In the genomic region with DNA sequence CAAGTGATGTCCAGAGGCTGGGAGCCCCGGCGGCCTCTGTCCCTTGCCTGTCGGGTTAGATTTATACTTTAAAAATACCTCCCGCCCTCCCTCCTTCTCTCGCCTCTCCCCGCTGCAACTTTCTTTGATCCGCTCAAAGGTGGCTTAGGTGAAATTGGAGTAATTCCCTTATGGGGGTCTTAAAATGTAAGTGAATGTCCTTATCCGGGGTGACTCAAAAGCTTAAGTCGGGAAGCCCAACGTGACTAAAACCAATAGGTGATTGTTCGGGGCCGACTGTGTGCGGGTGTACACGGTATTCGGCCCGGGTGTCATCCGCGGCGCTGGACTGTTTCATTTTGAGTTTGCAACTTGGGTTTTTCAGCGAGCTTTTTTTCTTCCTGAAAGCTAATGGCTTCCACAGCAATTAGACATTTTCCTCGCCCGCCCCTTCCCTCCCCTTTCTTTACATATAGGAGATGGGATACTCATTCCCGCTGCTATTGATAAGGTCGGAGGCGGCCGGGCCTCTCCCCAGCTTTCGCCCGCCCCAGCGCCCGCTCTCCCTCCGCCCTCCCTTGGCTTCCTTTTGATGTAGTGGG, we compare ENCODE assay signal across 9 cellular contexts. TPM values are rescaled to one million over a fixed set of nuclear protein-coding genes. Genes with fewer than 3 reads are reported as not detected.
DNase-seq lines count a peak whose midpoint lies in the region; FAIRE-seq and TF ChIP-seq lines count a peak whose summit lies in the region.
"Had no signal": no experiment of that assay in that cellular context is flagged by ENCODE, and none has a peak within 500 bp of the region (broad histone marks: within the 10 kb centered on the region; RNA-seq: fewer than 3 reads in every experiment).

No MANE protein-coding gene starts in this region.

- no peaks in the 10 kb centered on the region for H3K79me2 ChIP-seq in SU-DHL-6 (ENCODE audit: insufficient read depth, low read length)
- no peaks in the 10 kb centered on the region for H3K79me2 ChIP-seq in endothelial cell of umbilical vein (ENCODE audit: control insufficient read depth, insufficient read depth, low read length)
- H3K79me2 ChIP-seq in parathyroid adenoma = peaks cover 11% of the 10 kb centered on the region

- H3K4me1 ChIP-seq in endothelial cell of umbilical vein (ENCODE audit: control insufficient read depth, extremely low read depth, insufficient read depth, low read length) (peaks cover 25% of the 10 kb centered on the region), parathyroid adenoma (peaks cover 15% of the 10 kb centered on the region)

- no peaks in the 10 kb centered on the region for H3K9me3 ChIP-seq in SU-DHL-6 (ENCODE audit: insufficient read depth, low read length)
- no peaks in the 10 kb centered on the region for H3K9me3 ChIP-seq in endothelial cell of umbilical vein (replicated peaks; ENCODE audit: control insufficient read depth, insufficient read depth, low read length)
- H3K9me3 ChIP-seq in parathyroid adenoma (ENCODE audit: control insufficient read depth, low read length) = no peaks in the 10 kb centered on the region

- no peaks in the 10 kb centered on the region for H3K9me1 ChIP-seq in endothelial cell of umbilical vein (replicated peaks; ENCODE audit: control insufficient read depth, extremely low read depth, insufficient read depth, low read length)

- dilution Hi-C loops in endothelial cell of umbilical vein (cut with MboI; ENCODE audit: extremely low pct_ligation_motif_present, low sequenced_read_pairs) = no loop called here

- H4K20me1 ChIP-seq in SU-DHL-6 (ENCODE audit: low read depth, low read length) (no peaks in the 10 kb centered on the region), endothelial cell of umbilical vein (replicated peaks; ENCODE audit: control insufficient read depth, extremely low read depth, insufficient read depth, low read length) (no peaks in the 10 kb centered on the region)

- H3K9ac ChIP-seq in SU-DHL-6 (ENCODE audit: low read length) (peak overlapping the region; percentile 32; the same call in 1 of the 2 replicates), endothelial cell of umbilical vein (replicated peaks; ENCODE audit: extremely low read depth, insufficient read depth, low read length) (no peak overlapping the region), parathyroid adenoma (no peak overlapping the region)

- TF ChIP-seq POLR2A in endothelial cell of umbilical vein (IDR thresholded peaks at IDR 0.05; ENCODE audit: low read depth, low read length) = no peak

- CTCF ChIA-PET in endothelial cell of umbilical vein (lab: Charles Lee) = interaction anchor here (0.8 to 3.0 kb wide), 4 partner anchors 164 to 971 kb away, joined by 4 to 15 read pairs (median 6); no protein-coding TSS in a partner anchor

- H3K27ac ChIP-seq in SU-DHL-6 (ENCODE audit: low read depth, low read length) = no peak overlapping the region
- H3K27ac ChIP-seq in endothelial cell of umbilical vein (ENCODE audit: insufficient read depth, low read depth, low read length) = no peak overlapping the region
- H3K27ac ChIP-seq in parathyroid adenoma = peak overlapping the region; percentile 51
- H3K27ac ChIP-seq: VCaP had no signal

- H3K27me3 ChIP-seq in SU-DHL-6 (ENCODE audit: low read length) = peaks cover 4% of the 10 kb centered on the region; the same call in 1 of the 2 replicates
- H3K27me3 ChIP-seq in endothelial cell of umbilical vein (ENCODE audit: control insufficient read depth in 2 of 2, insufficient read depth in 2 of 2, low read length in 2 of 2) = peaks cover 70 to 93% of the 10 kb centered on the region in 2 experiments
- no peaks in the 10 kb centered on the region for H3K27me3 ChIP-seq in parathyroid adenoma (ENCODE audit: control insufficient read depth, insufficient read depth, low read length)

- H2AFZ ChIP-seq in SU-DHL-6 (ENCODE audit: low read depth, low read length, severe bottlenecking) (peak overlapping the region; percentile 72), endothelial cell of umbilical vein (ENCODE audit: low read depth, low read length) (no peak overlapping the region), parathyroid adenoma (peak overlapping the region; percentile 59)

- DNase-seq in GM13976 (ENCODE audit: low spot score) (peak; percentile 70), HFF-Myc (ENCODE audit: extremely low read depth, low read depth) (no peak), endothelial cell of umbilical vein (ENCODE audit: low read depth, low spot score) (no peak), hepatic stellate cell (ENCODE audit: low spot score) (no peak), NCI-H2029 (lab: John Stamatoyannopoulos, UW) (no peak), NCI-H1417 treated with DMSO at 0.1 percent for 48 hours (lab: John Stamatoyannopoulos, UW) (no peak)

- TF ChIP-seq CTCF in GM13976 (IDR thresholded peaks at IDR 0.05; ENCODE audit: borderline replicate concordance, control extremely low read depth, extremely low read depth, insufficient read depth, missing control alignments) (no peak), HFF-Myc (IDR thresholded peaks at IDR 0.05; ENCODE audit: low read depth, low read length, missing control alignments) (no peak), SU-DHL-6 (IDR thresholded peaks at IDR 0.05; ENCODE audit: insufficient read depth, low read length, poor library complexity, severe bottlenecking) (no peak), endothelial cell of umbilical vein (IDR thresholded peaks at IDR 0.05; ENCODE audit: extremely low read depth in 1 of 2, insufficient read depth in 1 of 2, low read depth in 1 of 2, low read length in 2 of 2) (no peak), parathyroid adenoma (IDR thresholded peaks at IDR 0.05) (no peak)

- no peak for FAIRE-seq in endothelial cell of umbilical vein (lab: Jason Lieb, UNC)

- H3K9me2 ChIP-seq in SU-DHL-6 (replicated peaks; ENCODE audit: insufficient read depth, low read length) = no peaks in the 10 kb centered on the region

- H3K4me2 ChIP-seq in SU-DHL-6 (ENCODE audit: low read depth, low read length, poor library complexity, severe bottlenecking) (peak overlapping the region; percentile 81), endothelial cell of umbilical vein (ENCODE audit: insufficient read depth, low read length) (peak overlapping the region; percentile 71), parathyroid adenoma (ENCODE audit: low read length) (peak overlapping the region; percentile 92)

- H3F3A ChIP-seq in SU-DHL-6 (ENCODE audit: insufficient read depth) = no peaks in the 10 kb centered on the region

- no TSS peak for BruUV-seq in endothelial cell of umbilical vein (replicated peaks; lab: Mats Ljungman, UMichigan)

- no peaks in the 10 kb centered on the region for H3K36me3 ChIP-seq in SU-DHL-6 (ENCODE audit: low read length)
- no peaks in the 10 kb centered on the region for H3K36me3 ChIP-seq in endothelial cell of umbilical vein (ENCODE audit: control insufficient read depth in 2 of 2, extremely low read depth in 1 of 2, insufficient read depth in 2 of 2, low read length in 2 of 2)
- H3K36me3 ChIP-seq in parathyroid adenoma (ENCODE audit: control insufficient read depth, insufficient read depth, low read length) = no peaks in the 10 kb centered on the region

- POLR2A ChIA-PET in endothelial cell of umbilical vein (lab: Charles Lee) = interaction anchor here (0.7 kb wide), 1 partner anchor 240 kb away, joined by 9 read pairs; no protein-coding TSS in a partner anchor

- peak overlapping the region; percentile 11; the same call in 1 of the 2 replicates for H3K4me3 ChIP-seq in HFF-Myc (replicated peaks; ENCODE audit: low read depth, low read length)
- peak overlapping the region; percentile 50 for H3K4me3 ChIP-seq in SU-DHL-6 (ENCODE audit: insufficient read depth, low read length, poor library complexity, severe bottlenecking)
- H3K4me3 ChIP-seq in endothelial cell of umbilical vein (replicated peaks in 1 of 3; ENCODE audit: insufficient read depth in 1 of 3, low read depth in 1 of 3, low read length in 3 of 3) = peak overlapping the region in 2 of 3 experiments; percentile 15 to 26
- H3K4me3 ChIP-seq in parathyroid adenoma (ENCODE audit: low read depth, low read length) = peak overlapping the region; percentile 79

- intact Hi-C loops in endothelial cell of umbilical vein (cut with micrococcal nuclease) = loop anchor here (5.0 to 10.0 kb wide), 2 partner anchors 399 to 467 kb away; partner anchors contain the start of gene PARP11

- in situ Hi-C loops in GM13976 (cut with MboI; ENCODE audit: low sequenced_read_pairs, unreplicated experiment) = no loop called here

TF ChIP-seq in endothelial cell of umbilical vein, 7 proteins besides CTCF, POLR2A, EP300 and RAD21:
- TF ChIP-seq JUN (IDR thresholded peaks at IDR 0.05; ENCODE audit: borderline replicate concordance, insufficient read depth, insufficient read length, low read depth) (no peak), EZH2 (IDR thresholded peaks at IDR 0.05; ENCODE audit: borderline replicate concordance, low read depth, low read length, severe bottlenecking) (peak; percentile 95)
TF ChIP-seq in endothelial cell of umbilical vein: peak in this region for 1.

RNA-seq across cellular contexts. Expression of gene CCND2, which starts 2.0 kb away (rescaled TPM):
- 3.4 and 5.7 TPM in 2 replicates for total RNA-seq in endothelial cell of umbilical vein
- 0.68 and 0.96 TPM in 2 replicates for polyA plus RNA-seq in endothelial cell of umbilical vein
- polyA plus RNA-seq in endothelial cell of umbilical vein (2011; cell fraction: cytosol; rRNA removed) = 0.75 and 0.80 TPM in 2 replicates
- 1.1 TPM in 2 replicates for polyA plus RNA-seq in endothelial cell of umbilical vein (2011; cell fraction: nucleus; rRNA removed)
- 1.0 and 2.2 TPM in 2 replicates for polyA plus RNA-seq in endothelial cell of umbilical vein (2012)
- polyA minus RNA-seq in endothelial cell of umbilical vein = 4.0 and 8.3 TPM in 2 replicates
- not detected for polyA minus RNA-seq in endothelial cell of umbilical vein (2011; cell fraction: cytosol; rRNA and poly(A)+ RNA removed)
- 1.2 TPM in 2 replicates for polyA minus RNA-seq in endothelial cell of umbilical vein (2011; cell fraction: nucleus; rRNA and poly(A)+ RNA removed)

RNA-seq across cellular contexts. Expression of gene TIGAR, which starts 49.5 kb away (rescaled TPM):
- 31.2 and 36.3 TPM in 2 replicates for total RNA-seq in endothelial cell of umbilical vein
- polyA plus RNA-seq in endothelial cell of umbilical vein = 4.3 and 5.6 TPM in 2 replicates
- 10.1 and 11.9 TPM in 2 replicates for polyA plus RNA-seq in endothelial cell of umbilical vein (2011; cell fraction: cytosol; rRNA removed)
- polyA plus RNA-seq in endothelial cell of umbilical vein (2011; cell fraction: nucleus; rRNA removed) = 5.3 and 9.6 TPM in 2 replicates
- 34.3 and 38.7 TPM in 2 replicates for polyA plus RNA-seq in endothelial cell of umbilical vein (2012)
- 3.6 and 3.8 TPM in 2 replicates for polyA minus RNA-seq in endothelial cell of umbilical vein
- 4.6 TPM for polyA minus RNA-seq in endothelial cell of umbilical vein (2011; cell fraction: cytosol; rRNA and poly(A)+ RNA removed)
- 2.6 and 3.1 TPM in 2 replicates for polyA minus RNA-seq in endothelial cell of umbilical vein (2011; cell fraction: nucleus; rRNA and poly(A)+ RNA removed)

Comparison
In these comparisons a context has a peak if more than half of its experiments do, and no peak if none do; other contexts are left out.
1. H3K4me3 ChIP-seq: peak in every context shown above with its lines; median percentile 79 in parathyroid adenoma; 50 in SU-DHL-6; 20 in endothelial cell of umbilical vein; 11 in HFF-Myc.